In genomic region chr12:57992001-57992400, GRCh38 we compare ENCODE assay signal across 26 cellular contexts. TPM values are rescaled to one million over a fixed set of nuclear protein-coding genes. Genes with fewer than 3 reads are reported as not detected.
A peak's percentile ranks its signal among the peaks of the same experiment; 100 is the strongest.
DNase-seq lines count a peak whose midpoint lies in the region; ATAC-seq, FAIRE-seq and TF ChIP-seq lines count a peak whose summit lies in the region.
"Had no signal": no experiment of that assay in that cellular context is flagged by ENCODE, and none has a peak within 500 bp of the region (broad histone marks: within the 10 kb centered on the region; RNA-seq: fewer than 3 reads in every experiment).

No MANE protein-coding gene starts in this region.

- H3K4me3 Mint-ChIP-seq in glutamatergic neuron (ENCODE audit: unreplicated experiment), result no peak overlapping the region
- H3K4me3 Mint-ChIP-seq: CD14-positive monocyte; CD4-positive, alpha-beta T cell; CD8-positive, alpha-beta memory T cell; H9 had no signal

- H3K27ac ChIP-seq in IMR-90 (ENCODE audit: insufficient read depth, low read length) (no peak overlapping the region), SJSA1 (no peak overlapping the region), keratinocyte (ENCODE audit: control insufficient read depth, insufficient read depth, low read length) (no peak overlapping the region)
- H3K27ac ChIP-seq: A549; BLaER1 treated with 17β-estradiol and CSF1 and Interleukin-3, amounts not matched to agents 10 nM and 100 nM; GM23248 had no signal

- intact Hi-C loops in IMR-90 (cut with micrococcal nuclease), result loop anchor here (2.0 to 10.0 kb wide), 4 partner anchors 323 to 1813 kb away; no protein-coding TSS in a partner anchor

- H3K9me3 ChIP-seq in IMR-90 (ENCODE audit: control insufficient read depth, insufficient read depth, low read length) (peaks cover 2% of the 10 kb centered on the region), SJSA1 (replicated peaks) (peaks cover 10% of the 10 kb centered on the region), keratinocyte (ENCODE audit: control insufficient read depth, low read depth, low read length) (peaks cover under 1% of the 10 kb centered on the region)
- H3K9me3 ChIP-seq: BE2C had no signal

- H2AK5ac ChIP-seq in IMR-90 (ENCODE audit: low read depth, low read length), result no peak overlapping the region

- peaks cover 6% of the 10 kb centered on the region for H3K36me3 Mint-ChIP-seq in glutamatergic neuron (ENCODE audit: unreplicated experiment)
- H3K36me3 Mint-ChIP-seq: CD14-positive monocyte; CD8-positive, alpha-beta memory T cell had no signal

- in situ Hi-C loops in IMR-90 (cut with MboI; ENCODE audit: low sequenced_read_pairs), result loop anchor here (25.0 kb wide), 1 partner anchor 895 kb away; no protein-coding TSS in a partner anchor

- no CpG with 5 or more reads among the region's 2 CpGs for WGBS in IMR-90 (ENCODE audit: extremely low coverage in 2 of 2, insufficient read length in 1 of 2), 2 experiments

- no peak overlapping the region for H2BK15ac ChIP-seq in IMR-90 (ENCODE audit: low read depth, low read length)

- H3K9me1 ChIP-seq in IMR-90 (ENCODE audit: insufficient read depth, low read length), result no peaks in the 10 kb centered on the region
- no peaks in the 10 kb centered on the region for H3K9me1 ChIP-seq in keratinocyte (ENCODE audit: control insufficient read depth, extremely low read depth, insufficient read depth, low read length)

- no peak overlapping the region for H3K9ac ChIP-seq in IMR-90 (ENCODE audit: low read depth, low read length)
- H3K9ac ChIP-seq in keratinocyte (ENCODE audit: control insufficient read depth, extremely low read depth, insufficient read depth, low read length), result no peak overlapping the region
- H3K9ac ChIP-seq: BLaER1 treated with 17β-estradiol and CSF1 and Interleukin-3, amounts not matched to agents 10 nM and 100 nM; GM23248 had no signal

- H3K27me3 Mint-ChIP-seq in glutamatergic neuron (ENCODE audit: unreplicated experiment), result peaks cover under 1% of the 10 kb centered on the region
- H3K27me3 Mint-ChIP-seq: CD4-positive, alpha-beta T cell had no signal

- no peak overlapping the region for H2BK20ac ChIP-seq in IMR-90 (ENCODE audit: low read depth, low read length)

- H3K4ac ChIP-seq in IMR-90 (ENCODE audit: low read depth, low read length), result no peak overlapping the region

- TF ChIP-seq POLR2A in IMR-90 (IDR thresholded peaks at IDR 0.05; ENCODE audit: low read depth, low read length), result no peak

- CTCF ChIA-PET in IMR-90 (lab: Yijun Ruan, JAX), result interaction anchor here (0.5 to 1.1 kb wide), 2 partner anchors 14 to 173 kb away, joined by 3 to 4 read pairs; no protein-coding TSS in a partner anchor

- POLR2A ChIA-PET in IMR-90 (lab: Charles Lee; ENCODE audit: unreplicated experiment), result interaction anchor here (0.6 kb wide), 1 partner anchor 61 kb away, joined by 4 read pairs; no protein-coding TSS in a partner anchor

- H3K27me3 ChIP-seq in IMR-90 (ENCODE audit: control insufficient read depth, insufficient read depth, low read length) (no peaks in the 10 kb centered on the region; the same call in 1 of the 2 replicates), SJSA1 (replicated peaks) (peaks cover 56% of the 10 kb centered on the region), keratinocyte (ENCODE audit: control insufficient read depth, extremely low read depth, insufficient read depth, low read length) (no peaks in the 10 kb centered on the region)
- H3K27me3 ChIP-seq: BE2C; BLaER1 treated with 17β-estradiol and CSF1 and Interleukin-3, amounts not matched to agents 10 nM and 100 nM had no signal

- no peak overlapping the region for H2AK9ac ChIP-seq in IMR-90 (replicated peaks; ENCODE audit: low read depth, low read length, poor library complexity)

- TF ChIP-seq RAD21 in IMR-90 (IDR thresholded peaks at IDR 0.05; ENCODE audit: low read length), result no peak

- TF ChIP-seq CTCF in IMR-90 (conservative IDR thresholded peaks at IDR 0.05; ENCODE audit: low read depth, low read length), result no peak
- TF ChIP-seq CTCF in keratinocyte (optimal IDR thresholded peaks at IDR 0.05 in 1 of 3, IDR thresholded peaks at IDR 0.05 in 1 of 3, conservative IDR thresholded peaks at IDR 0.05 in 1 of 3; ENCODE audit: extremely low read depth in 1 of 3, insufficient read depth in 2 of 3, low read length in 3 of 3), result no peak
- no peak for TF ChIP-seq CTCF in glutamatergic neuron (IDR thresholded peaks at IDR 0.05; ENCODE audit: partially characterized antibody, unreplicated experiment)

- no peaks in the 10 kb centered on the region for H3K4me1 ChIP-seq in IMR-90 (ENCODE audit: control insufficient read depth, insufficient read depth, low read length)
- H3K4me1 ChIP-seq in SJSA1 (replicated peaks), result no peaks in the 10 kb centered on the region
- peaks cover 3% of the 10 kb centered on the region for H3K4me1 ChIP-seq in keratinocyte (ENCODE audit: control insufficient read depth, extremely low read depth, insufficient read depth, low read length)
- H3K4me1 ChIP-seq: A549, BE2C had no signal

- no peak overlapping the region for H4K5ac ChIP-seq in IMR-90 (ENCODE audit: low read depth, low read length)

- 0 out of 2 replicates have a peak overlapping the region, but pooled peaks have one; percentile 29 for H3K23ac ChIP-seq in IMR-90 (ENCODE audit: low read depth, low read length)

- no peak overlapping the region for H4K8ac ChIP-seq in IMR-90 (ENCODE audit: low read depth in 2 of 2, low read length in 2 of 2)

- no peak overlapping the region for H3K18ac ChIP-seq in IMR-90 (ENCODE audit: low read depth, low read length)

- ATAC-seq in IMR-90 (ENCODE audit: low read depth) (no peak), GM18907 (IDR thresholded peaks at IDR 0.05; ENCODE audit: unreplicated experiment) (no peak), GM18870 (IDR thresholded peaks at IDR 0.05; ENCODE audit: unreplicated experiment) (no peak)
- ATAC-seq: A549, GM12878, HCT116 had no signal

- H2AFZ ChIP-seq in IMR-90 (replicated peaks; ENCODE audit: low read length, poor library complexity) (no peak overlapping the region), keratinocyte (ENCODE audit: control insufficient read depth, low read length) (no peak overlapping the region)
- H2AFZ ChIP-seq: GM23248 had no signal

- no peak overlapping the region for H3K14ac ChIP-seq in IMR-90 (replicated peaks; ENCODE audit: low read depth, low read length)

- no peak overlapping the region for H3K4me3 ChIP-seq in IMR-90 (ENCODE audit: insufficient read depth, low read depth, low read length)
- H3K4me3 ChIP-seq in SJSA1, result no peak overlapping the region
- no peak overlapping the region for H3K4me3 ChIP-seq in keratinocyte (ENCODE audit: control insufficient read depth in 2 of 3, extremely low read depth in 1 of 3, insufficient read depth in 2 of 3, low read depth in 1 of 3, low read length in 3 of 3)
- H3K4me3 ChIP-seq: A549; BLaER1 treated with 17β-estradiol and CSF1 and Interleukin-3, amounts not matched to agents 10 nM and 100 nM; GM12878; GM23248 had no signal

- DNase-seq in NOMO-1 treated with DMSO at 0.1 percent for 48 hours (lab: John Stamatoyannopoulos, UW; ENCODE audit: unreplicated experiment), result peak; percentile 5
- DNase-seq in NOMO-1 treated with dmso at 0.1 percent for 144 hours (lab: John Stamatoyannopoulos, UW; ENCODE audit: unreplicated experiment), result no peak
- no peak for DNase-seq in IMR-90
- peak; percentile 61 to 74 for DNase-seq in SJSA1 (ENCODE audit: low read depth in 1 of 2, low spot score in 2 of 2)
- DNase-seq in keratinocyte (ENCODE audit: low read depth, low spot score), result no peak
- DNase-seq in glutamatergic neuron, result no peak
- DNase-seq: 8988T; ACHN; AML-193; BE2C; CD4-positive, alpha-beta T cell; CD8-positive, alpha-beta memory T cell; DMS 273 treated with DMSO at 0.1 percent for 48 hours; DMS79; EL; GDM1; GM23248; H9 had no signal

- H2BK120ac ChIP-seq in IMR-90 (ENCODE audit: low read depth, low read length), result no peak overlapping the region

- no peaks in the 10 kb centered on the region for H3K79me1 ChIP-seq in IMR-90 (ENCODE audit: low read depth in 1 of 2, low read length in 2 of 2)

- peak; percentile 67 for FAIRE-seq in keratinocyte (lab: Jason Lieb, UNC)
- FAIRE-seq: A549, D721Med, GM12878 had no signal

- H3K27ac Mint-ChIP-seq in glutamatergic neuron (ENCODE audit: unreplicated experiment), result no peak overlapping the region
- H3K27ac Mint-ChIP-seq: CD14-positive monocyte; CD4-positive, alpha-beta T cell; CD8-positive, alpha-beta memory T cell; H9 had no signal

- H3K4me2 ChIP-seq in IMR-90 (ENCODE audit: low read depth, low read length), result no peak overlapping the region
- no peak overlapping the region for H3K4me2 ChIP-seq in keratinocyte (ENCODE audit: control insufficient read depth, extremely low read depth, insufficient read depth, low read depth, low read length)
- H3K4me2 ChIP-seq: A549 had no signal

- dilution Hi-C loops in IMR-90 (cut with HindIII; ENCODE audit: low sequenced_read_pairs, unreplicated experiment), result no loop called here
- dilution Hi-C loops in keratinocyte (cut with MboI; ENCODE audit: extremely low pct_ligation_motif_present, low sequenced_read_pairs), result no loop called here

- no peaks in the 10 kb centered on the region for H3K79me2 ChIP-seq in keratinocyte (ENCODE audit: control insufficient read depth, insufficient read depth, low read length)

- no peaks in the 10 kb centered on the region for H3K36me3 ChIP-seq in IMR-90 (ENCODE audit: control insufficient read depth, insufficient read depth, low read length)
- no peaks in the 10 kb centered on the region for H3K36me3 ChIP-seq in SJSA1
- H3K36me3 ChIP-seq in keratinocyte (ENCODE audit: control insufficient read depth in 2 of 2, extremely low read depth in 1 of 2, insufficient read depth in 2 of 2, low read length in 2 of 2), result no peaks in the 10 kb centered on the region
- H3K36me3 ChIP-seq: BE2C had no signal

- peaks cover 9% of the 10 kb centered on the region for H3K9me3 Mint-ChIP-seq in glutamatergic neuron (ENCODE audit: unreplicated experiment)

- no TSS peak for BruUV-seq in IMR-90 (replicated peaks; lab: Mats Ljungman, UMichigan)

- no peak overlapping the region for H2BK5ac ChIP-seq in IMR-90 (ENCODE audit: low read depth, low read length, poor library complexity, severe bottlenecking)

- H4K91ac ChIP-seq in IMR-90 (ENCODE audit: insufficient read depth, low read depth, low read length), result no peak overlapping the region

- H3K56ac ChIP-seq in IMR-90 (ENCODE audit: extremely low read depth, insufficient read depth, low read length), result no peak overlapping the region

- H4K20me1 ChIP-seq in IMR-90 (ENCODE audit: insufficient read depth, low read length) (no peaks in the 10 kb centered on the region), keratinocyte (ENCODE audit: control insufficient read depth, extremely low read depth, insufficient read depth, low read length) (no peaks in the 10 kb centered on the region)
- H4K20me1 ChIP-seq: BLaER1 treated with 17β-estradiol and CSF1 and Interleukin-3, amounts not matched to agents 10 nM and 100 nM had no signal

- H3K4me1 Mint-ChIP-seq in glutamatergic neuron (ENCODE audit: low read depth, unreplicated experiment), result no peaks in the 10 kb centered on the region
- H3K4me1 Mint-ChIP-seq: CD8-positive, alpha-beta memory T cell; H9 had no signal

RNA-seq across cellular contexts. Expression of gene ATP23, which starts 50.6 kb away (rescaled TPM):
- total RNA-seq in IMR-90 (2012; rRNA removed), result 7.2 TPM in 2 replicates
- 5.4 and 6.4 TPM in 2 replicates for polyA plus RNA-seq in IMR-90 (2012; rRNA removed)
- 1.8 and 3.0 TPM in 2 replicates for polyA plus RNA-seq in IMR-90 (2012; cell fraction: cytosol; rRNA removed)
- 0.52 and 3.2 TPM in 2 replicates for polyA plus RNA-seq in IMR-90 (2012; cell fraction: nucleus; rRNA removed; ENCODE audit: low replicate concordance)
- 275 and 410 TPM in 2 replicates for total RNA-seq in SJSA1 (2014; rRNA removed; shearing (Covaris generic))
- 8.3 to 12.2 TPM (median 8.7 TPM) in 3 replicates for polyA plus RNA-seq in keratinocyte
- 1.5 TPM for polyA plus RNA-seq in keratinocyte (2011; ENCODE audit: low read depth)
- polyA plus RNA-seq in keratinocyte (2011; cell fraction: cytosol; rRNA removed), result 6.4 and 8.1 TPM in 2 replicates
- polyA plus RNA-seq in keratinocyte (2011; cell fraction: nucleus; rRNA removed), result 2.3 and 2.8 TPM in 2 replicates
- polyA plus RNA-seq in keratinocyte (2012; ENCODE audit: low replicate concordance), result 2.8 and 5.7 TPM in 2 replicates
- 0.69 to 2.1 TPM (median 2.1 TPM) in 3 replicates for polyA minus RNA-seq in keratinocyte
- polyA minus RNA-seq in keratinocyte (2011; cell fraction: cytosol; rRNA and poly(A)+ RNA removed), result 3.3 TPM
- polyA minus RNA-seq in keratinocyte (2011; cell fraction: nucleus; rRNA and poly(A)+ RNA removed), result 0.47 and 0.53 TPM in 2 replicates
- total RNA-seq in glutamatergic neuron (ENCODE audit: unreplicated experiment), result 1.3 TPM

Comparison
In these comparisons a context has a peak if more than half of its experiments do, and no peak if none do; other contexts are left out.
1. DNase-seq: peak in NOMO-1 treated with DMSO at 0.1 percent for 48 hours (single experiment) and SJSA1 (2 of 2); none in NOMO-1 treated with dmso at 0.1 percent for 144 hours (single experiment), IMR-90 (single experiment), keratinocyte (single experiment) and glutamatergic neuron (single experiment).
2. RNA of gene ATP23, which starts 50.6 kb away (total RNA-seq): 275 to 410 TPM in SJSA1; 7.2 TPM in IMR-90 and 1.3 TPM in glutamatergic neuron (single experiment); every median in the first group is over 10 times any median in the second.